In the genomic region with DNA sequence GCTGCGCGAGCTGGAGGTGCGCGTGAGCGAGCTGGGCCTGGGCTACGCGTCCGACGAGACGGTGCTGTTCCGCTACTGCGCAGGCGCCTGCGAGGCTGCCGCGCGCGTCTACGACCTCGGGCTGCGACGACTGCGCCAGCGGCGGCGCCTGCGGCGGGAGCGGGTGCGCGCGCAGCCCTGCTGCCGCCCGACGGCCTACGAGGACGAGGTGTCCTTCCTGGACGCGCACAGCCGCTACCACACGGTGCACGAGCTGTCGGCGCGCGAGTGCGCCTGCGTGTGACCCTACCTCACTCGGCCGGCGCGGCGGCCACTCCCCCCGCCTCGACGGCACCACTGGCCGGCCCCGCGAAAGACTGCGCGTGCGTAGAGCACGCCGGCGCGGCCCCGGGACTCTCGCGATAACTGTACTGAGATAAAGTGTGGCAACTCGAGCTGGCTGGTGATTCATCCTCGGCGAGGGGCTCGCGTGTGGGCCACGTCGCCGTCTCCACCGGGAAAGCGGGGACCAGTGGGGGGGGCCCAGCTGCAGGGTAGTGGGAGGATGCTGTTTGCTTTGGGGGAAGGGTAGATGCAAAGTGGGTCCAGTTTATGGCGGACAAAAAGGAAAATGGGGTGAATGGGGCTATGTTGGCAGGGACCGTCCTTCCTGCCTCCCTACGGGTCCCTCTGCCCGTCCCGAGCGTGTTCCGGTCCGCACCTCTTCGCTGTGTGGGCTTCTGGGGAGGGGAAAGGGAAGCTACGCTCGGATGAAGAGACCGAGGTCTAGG, we compare ENCODE assay signal across 1 cellular context.
TF ChIP-seq lines count a peak whose summit lies in the region.

No MANE protein-coding gene starts in this region.

TF ChIP-seq in HepG2, 621 proteins besides CTCF, POLR2A, EP300 and RAD21 (continued from another document and continues in another):
- TF ChIP-seq, protein P1, sequence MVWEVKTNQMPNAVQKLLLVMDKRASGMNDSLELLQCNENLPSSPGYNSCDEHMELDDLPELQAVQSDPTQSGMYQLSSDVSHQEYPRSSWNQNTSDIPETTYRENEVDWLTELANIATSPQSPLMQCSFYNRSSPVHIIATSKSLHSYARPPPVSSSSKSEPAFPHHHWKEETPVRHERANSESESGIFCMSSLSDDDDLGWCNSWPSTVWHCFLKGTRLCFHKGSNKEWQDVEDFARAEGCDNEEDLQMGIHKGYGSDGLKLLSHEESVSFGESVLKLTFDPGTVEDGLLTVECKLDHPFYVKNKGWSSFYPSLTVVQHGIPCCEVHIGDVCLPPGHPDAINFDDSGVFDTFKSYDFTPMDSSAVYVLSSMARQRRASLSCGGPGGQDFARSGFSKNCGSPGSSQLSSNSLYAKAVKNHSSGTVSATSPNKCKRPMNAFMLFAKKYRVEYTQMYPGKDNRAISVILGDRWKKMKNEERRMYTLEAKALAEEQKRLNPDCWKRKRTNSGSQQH (CRISPR knock-in tag; IDR thresholded peaks at IDR 0.05; ENCODE audit: low read depth) = no peak
- TF ChIP-seq, protein P2, sequence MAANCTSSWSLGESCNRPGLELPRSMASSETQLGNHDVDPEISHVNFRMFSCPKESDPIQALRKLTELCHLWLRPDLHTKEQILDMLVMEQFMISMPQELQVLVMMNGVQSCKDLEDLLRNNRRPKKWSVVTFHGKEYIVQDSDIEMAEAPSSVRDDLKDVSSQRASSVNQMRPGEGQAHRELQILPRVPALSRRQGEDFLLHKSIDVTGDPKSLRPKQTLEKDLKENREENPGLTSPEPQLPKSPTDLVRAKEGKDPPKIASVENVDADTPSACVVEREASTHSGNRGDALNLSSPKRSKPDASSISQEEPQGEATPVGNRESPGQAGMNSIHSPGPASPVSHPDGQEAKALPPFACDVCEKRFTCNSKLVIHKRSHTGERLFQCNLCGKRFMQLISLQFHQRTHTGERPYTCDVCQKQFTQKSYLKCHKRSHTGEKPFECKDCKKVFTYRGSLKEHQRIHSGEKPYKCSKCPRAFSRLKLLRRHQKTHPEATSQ (CRISPR knock-in tag; IDR thresholded peaks at IDR 0.05; ENCODE audit: borderline replicate concordance) = peak; percentile 91; the same call in 1 of the 2 replicates
- TF ChIP-seq ZNF550 (CRISPR knock-in tag; IDR thresholded peaks at IDR 0.05; ENCODE audit: borderline replicate concordance) = no peak
- TF ChIP-seq, protein P3, sequence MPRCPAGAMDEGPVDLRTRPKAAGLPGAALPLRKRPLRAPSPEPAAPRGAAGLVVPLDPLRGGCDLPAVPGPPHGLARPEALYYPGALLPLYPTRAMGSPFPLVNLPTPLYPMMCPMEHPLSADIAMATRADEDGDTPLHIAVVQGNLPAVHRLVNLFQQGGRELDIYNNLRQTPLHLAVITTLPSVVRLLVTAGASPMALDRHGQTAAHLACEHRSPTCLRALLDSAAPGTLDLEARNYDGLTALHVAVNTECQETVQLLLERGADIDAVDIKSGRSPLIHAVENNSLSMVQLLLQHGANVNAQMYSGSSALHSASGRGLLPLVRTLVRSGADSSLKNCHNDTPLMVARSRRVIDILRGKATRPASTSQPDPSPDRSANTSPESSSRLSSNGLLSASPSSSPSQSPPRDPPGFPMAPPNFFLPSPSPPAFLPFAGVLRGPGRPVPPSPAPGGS (CRISPR knock-in tag; IDR thresholded peaks at IDR 0.05) = peak; percentile 95
- TF ChIP-seq, protein P4, sequence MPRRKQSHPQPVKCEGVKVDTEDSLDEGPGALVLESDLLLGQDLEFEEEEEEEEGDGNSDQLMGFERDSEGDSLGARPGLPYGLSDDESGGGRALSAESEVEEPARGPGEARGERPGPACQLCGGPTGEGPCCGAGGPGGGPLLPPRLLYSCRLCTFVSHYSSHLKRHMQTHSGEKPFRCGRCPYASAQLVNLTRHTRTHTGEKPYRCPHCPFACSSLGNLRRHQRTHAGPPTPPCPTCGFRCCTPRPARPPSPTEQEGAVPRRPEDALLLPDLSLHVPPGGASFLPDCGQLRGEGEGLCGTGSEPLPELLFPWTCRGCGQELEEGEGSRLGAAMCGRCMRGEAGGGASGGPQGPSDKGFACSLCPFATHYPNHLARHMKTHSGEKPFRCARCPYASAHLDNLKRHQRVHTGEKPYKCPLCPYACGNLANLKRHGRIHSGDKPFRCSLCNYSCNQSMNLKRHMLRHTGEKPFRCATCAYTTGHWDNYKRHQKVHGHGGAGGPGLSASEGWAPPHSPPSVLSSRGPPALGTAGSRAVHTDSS (CRISPR knock-in tag; conservative IDR thresholded peaks at IDR 0.05) = 0 out of 2 replicates have a peak, but pooled peaks have one; percentile 28
- peak; percentile 90; the same call in 1 of the 2 replicates for TF ChIP-seq POLR2AphosphoS2 (IDR thresholded peaks at IDR 0.05; ENCODE audit: low read depth, low read length)
- peak; percentile 61 for TF ChIP-seq CBX1 (IDR thresholded peaks at IDR 0.05; ENCODE audit: low read depth)
- no peak for TF ChIP-seq ZIK1 (CRISPR knock-in tag; IDR thresholded peaks at IDR 0.05; ENCODE audit: borderline replicate concordance, low read depth)
- TF ChIP-seq KMT2B (CRISPR knock-in tag; IDR thresholded peaks at IDR 0.05) = peak; percentile 29; the same call in 1 of the 2 replicates
- peak; percentile 58; the same call in 1 of the 2 replicates for TF ChIP-seq DPF2 (CRISPR knock-in tag; IDR thresholded peaks at IDR 0.05; ENCODE audit: borderline replicate concordance, low read depth)
- TF ChIP-seq ZNF703 (CRISPR knock-in tag; IDR thresholded peaks at IDR 0.05; ENCODE audit: borderline replicate concordance) = no peak; the same call in 1 of the 2 replicates
- no peak for TF ChIP-seq IKZF1 (IDR thresholded peaks at IDR 0.05)
- TF ChIP-seq ISL2 (CRISPR knock-in tag; IDR thresholded peaks at IDR 0.05) = no peak
- no peak for TF ChIP-seq ZNF382 (CRISPR knock-in tag; IDR thresholded peaks at IDR 0.05; ENCODE audit: borderline replicate concordance)
- peak; percentile 90 for TF ChIP-seq AHR (CRISPR knock-in tag; IDR thresholded peaks at IDR 0.05)
- TF ChIP-seq FIP1L1 (IDR thresholded peaks at IDR 0.05; ENCODE audit: borderline replicate concordance, insufficient read depth, low read depth, low read length) = 0 out of 2 replicates have a peak, but pooled peaks have one; percentile 75
- peak; percentile 88 for TF ChIP-seq THAP11 (CRISPR knock-in tag; IDR thresholded peaks at IDR 0.05)
- no peak for TF ChIP-seq SCMH1 (CRISPR knock-in tag; IDR thresholded peaks at IDR 0.05; ENCODE audit: borderline replicate concordance)
- TF ChIP-seq FOXA1 (IDR thresholded peaks at IDR 0.05) = no peak
- TF ChIP-seq FOXA1 (CRISPR knock-in tag; IDR thresholded peaks at IDR 0.05) = peak; percentile 79
- TF ChIP-seq ZFP41 (CRISPR knock-in tag; IDR thresholded peaks at IDR 0.05; ENCODE audit: borderline replicate concordance) = peak; percentile 72; the same call in 1 of the 2 replicates
- TF ChIP-seq ZNF773 (CRISPR knock-in tag; IDR thresholded peaks at IDR 0.05; ENCODE audit: borderline replicate concordance) = no peak
- TF ChIP-seq, protein P5, sequence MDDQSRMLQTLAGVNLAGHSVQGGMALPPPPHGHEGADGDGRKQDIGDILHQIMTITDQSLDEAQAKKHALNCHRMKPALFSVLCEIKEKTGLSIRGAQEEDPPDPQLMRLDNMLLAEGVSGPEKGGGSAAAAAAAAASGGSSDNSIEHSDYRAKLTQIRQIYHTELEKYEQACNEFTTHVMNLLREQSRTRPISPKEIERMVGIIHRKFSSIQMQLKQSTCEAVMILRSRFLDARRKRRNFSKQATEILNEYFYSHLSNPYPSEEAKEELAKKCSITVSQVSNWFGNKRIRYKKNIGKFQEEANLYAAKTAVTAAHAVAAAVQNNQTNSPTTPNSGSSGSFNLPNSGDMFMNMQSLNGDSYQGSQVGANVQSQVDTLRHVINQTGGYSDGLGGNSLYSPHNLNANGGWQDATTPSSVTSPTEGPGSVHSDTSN (CRISPR knock-in tag; IDR thresholded peaks at IDR 0.05; ENCODE audit: borderline replicate concordance) = no peak
- peak; percentile 91 for TF ChIP-seq KAT7 (CRISPR knock-in tag; IDR thresholded peaks at IDR 0.05; ENCODE audit: borderline replicate concordance)
- TF ChIP-seq ZNF367 (CRISPR knock-in tag; IDR thresholded peaks at IDR 0.05; ENCODE audit: borderline replicate concordance) = no peak
- TF ChIP-seq, protein P6, sequence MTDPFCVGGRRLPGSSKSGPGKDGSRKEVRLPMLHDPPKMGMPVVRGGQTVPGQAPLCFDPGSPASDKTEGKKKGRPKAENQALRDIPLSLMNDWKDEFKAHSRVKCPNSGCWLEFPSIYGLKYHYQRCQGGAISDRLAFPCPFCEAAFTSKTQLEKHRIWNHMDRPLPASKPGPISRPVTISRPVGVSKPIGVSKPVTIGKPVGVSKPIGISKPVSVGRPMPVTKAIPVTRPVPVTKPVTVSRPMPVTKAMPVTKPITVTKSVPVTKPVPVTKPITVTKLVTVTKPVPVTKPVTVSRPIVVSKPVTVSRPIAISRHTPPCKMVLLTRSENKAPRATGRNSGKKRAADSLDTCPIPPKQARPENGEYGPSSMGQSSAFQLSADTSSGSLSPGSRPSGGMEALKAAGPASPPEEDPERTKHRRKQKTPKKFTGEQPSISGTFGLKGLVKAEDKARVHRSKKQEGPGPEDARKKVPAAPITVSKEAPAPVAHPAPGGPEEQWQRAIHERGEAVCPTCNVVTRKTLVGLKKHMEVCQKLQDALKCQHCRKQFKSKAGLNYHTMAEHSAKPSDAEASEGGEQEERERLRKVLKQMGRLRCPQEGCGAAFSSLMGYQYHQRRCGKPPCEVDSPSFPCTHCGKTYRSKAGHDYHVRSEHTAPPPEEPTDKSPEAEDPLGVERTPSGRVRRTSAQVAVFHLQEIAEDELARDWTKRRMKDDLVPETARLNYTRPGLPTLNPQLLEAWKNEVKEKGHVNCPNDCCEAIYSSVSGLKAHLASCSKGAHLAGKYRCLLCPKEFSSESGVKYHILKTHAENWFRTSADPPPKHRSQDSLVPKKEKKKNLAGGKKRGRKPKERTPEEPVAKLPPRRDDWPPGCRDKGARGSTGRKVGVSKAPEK (CRISPR knock-in tag; IDR thresholded peaks at IDR 0.05; ENCODE audit: borderline replicate concordance) = 0 out of 2 replicates have a peak, but pooled peaks have one; percentile 44
- peak; percentile 66 for TF ChIP-seq SALL2 (CRISPR knock-in tag; IDR thresholded peaks at IDR 0.05)
- TF ChIP-seq ZNF30 (CRISPR knock-in tag; IDR thresholded peaks at IDR 0.05) = no peak
- TF ChIP-seq POLR2AphosphoS5 (IDR thresholded peaks at IDR 0.05; ENCODE audit: low read depth, low read length) = peak; percentile 99
- TF ChIP-seq, protein P7, sequence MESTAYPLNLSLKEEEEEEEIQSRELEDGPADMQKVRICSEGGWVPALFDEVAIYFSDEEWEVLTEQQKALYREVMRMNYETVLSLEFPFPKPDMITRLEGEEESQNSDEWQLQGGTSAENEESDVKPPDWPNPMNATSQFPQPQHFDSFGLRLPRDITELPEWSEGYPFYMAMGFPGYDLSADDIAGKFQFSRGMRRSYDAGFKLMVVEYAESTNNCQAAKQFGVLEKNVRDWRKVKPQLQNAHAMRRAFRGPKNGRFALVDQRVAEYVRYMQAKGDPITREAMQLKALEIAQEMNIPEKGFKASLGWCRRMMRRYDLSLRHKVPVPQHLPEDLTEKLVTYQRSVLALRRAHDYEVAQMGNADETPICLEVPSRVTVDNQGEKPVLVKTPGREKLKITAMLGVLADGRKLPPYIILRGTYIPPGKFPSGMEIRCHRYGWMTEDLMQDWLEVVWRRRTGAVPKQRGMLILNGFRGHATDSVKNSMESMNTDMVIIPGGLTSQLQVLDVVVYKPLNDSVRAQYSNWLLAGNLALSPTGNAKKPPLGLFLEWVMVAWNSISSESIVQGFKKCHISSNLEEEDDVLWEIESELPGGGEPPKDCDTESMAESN (CRISPR knock-in tag; conservative IDR thresholded peaks at IDR 0.05) = peak; percentile 70
- no peak for TF ChIP-seq SMC3 (IDR thresholded peaks at IDR 0.05; ENCODE audit: low read length)
- peak; percentile 89 for TF ChIP-seq SP4 (CRISPR knock-in tag; IDR thresholded peaks at IDR 0.05)
- TF ChIP-seq ZNF33B (CRISPR knock-in tag; IDR thresholded peaks at IDR 0.05) = peak; percentile 95; the same call in 1 of the 2 replicates
- no peak for TF ChIP-seq NR2F6 (IDR thresholded peaks at IDR 0.05)
- TF ChIP-seq NR2F6 (CRISPR knock-in tag; IDR thresholded peaks at IDR 0.05) = no peak
- TF ChIP-seq ESRRA (CRISPR knock-in tag; IDR thresholded peaks at IDR 0.05; ENCODE audit: low read depth) = peak; percentile 92
- TF ChIP-seq ZNF780A (CRISPR knock-in tag; IDR thresholded peaks at IDR 0.05) = no peak
- TF ChIP-seq ZFP36L1 (CRISPR knock-in tag; IDR thresholded peaks at IDR 0.05) = 0 out of 2 replicates have a peak, but pooled peaks have one; percentile 78
- TF ChIP-seq BRD4 (CRISPR knock-in tag; IDR thresholded peaks at IDR 0.05) = no peak
- TF ChIP-seq BRCA1 (CRISPR knock-in tag; IDR thresholded peaks at IDR 0.05) = no peak
- no peak for TF ChIP-seq NR1H2 (CRISPR knock-in tag; IDR thresholded peaks at IDR 0.05; ENCODE audit: borderline replicate concordance, low read depth)
- TF ChIP-seq SNRNP70 (IDR thresholded peaks at IDR 0.05; ENCODE audit: low read depth, low read length) = no peak
- TF ChIP-seq IKZF4 (CRISPR knock-in tag; IDR thresholded peaks at IDR 0.05; ENCODE audit: borderline replicate concordance, low read depth, not compliant biosample characterization) = peak; percentile 88
- no peak for TF ChIP-seq ZNF530 (CRISPR knock-in tag; IDR thresholded peaks at IDR 0.05; ENCODE audit: low read depth)
- no peak for TF ChIP-seq NFIC (IDR thresholded peaks at IDR 0.05; ENCODE audit: low read length)
- peak; percentile 15; the same call in 1 of the 2 replicates for TF ChIP-seq RARA (CRISPR knock-in tag; IDR thresholded peaks at IDR 0.05)
- TF ChIP-seq MIER3 (CRISPR knock-in tag; IDR thresholded peaks at IDR 0.05; ENCODE audit: borderline replicate concordance) = peak; percentile 94; the same call in 1 of the 2 replicates
- no peak for TF ChIP-seq ZNF766 (CRISPR knock-in tag; IDR thresholded peaks at IDR 0.05; ENCODE audit: borderline replicate concordance)
- TF ChIP-seq, protein P8, sequence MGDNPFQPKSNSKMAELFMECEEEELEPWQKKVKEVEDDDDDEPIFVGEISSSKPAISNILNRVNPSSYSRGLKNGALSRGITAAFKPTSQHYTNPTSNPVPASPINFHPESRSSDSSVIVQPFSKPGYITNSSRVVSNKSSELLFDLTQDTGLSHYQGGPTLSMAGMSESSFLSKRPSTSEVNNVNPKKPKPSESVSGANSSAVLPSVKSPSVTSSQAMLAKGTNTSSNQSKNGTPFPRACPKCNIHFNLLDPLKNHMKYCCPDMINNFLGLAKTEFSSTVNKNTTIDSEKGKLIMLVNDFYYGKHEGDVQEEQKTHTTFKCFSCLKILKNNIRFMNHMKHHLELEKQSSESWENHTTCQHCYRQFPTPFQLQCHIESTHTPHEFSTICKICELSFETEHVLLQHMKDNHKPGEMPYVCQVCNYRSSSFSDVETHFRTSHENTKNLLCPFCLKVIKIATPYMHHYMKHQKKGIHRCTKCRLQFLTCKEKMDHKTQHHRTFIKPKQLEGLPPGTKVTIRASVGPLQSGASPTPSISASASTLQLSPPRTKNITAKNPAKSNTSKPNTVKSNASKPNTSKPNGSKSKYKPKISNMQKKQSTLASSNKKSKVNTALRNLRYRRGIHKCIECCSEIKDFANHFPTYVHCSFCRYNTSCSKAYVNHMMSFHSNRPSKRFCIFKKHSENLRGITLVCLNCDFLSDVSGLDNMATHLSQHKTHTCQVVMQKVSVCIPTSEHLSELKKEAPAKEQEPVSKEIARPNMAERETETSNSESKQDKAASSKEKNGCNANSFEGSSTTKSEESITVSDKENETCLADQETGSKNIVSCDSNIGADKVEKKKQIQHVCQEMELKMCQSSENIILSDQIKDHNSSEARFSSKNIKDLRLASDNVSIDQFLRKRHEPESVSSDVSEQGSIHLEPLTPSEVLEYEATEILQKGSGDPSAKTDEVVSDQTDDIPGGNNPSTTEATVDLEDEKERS (CRISPR knock-in tag; IDR thresholded peaks at IDR 0.05) = peak; percentile 75; the same call in 1 of the 2 replicates
